Comparison of ENCODE assay signal across 14 cellular contexts in the genomic region with DNA sequence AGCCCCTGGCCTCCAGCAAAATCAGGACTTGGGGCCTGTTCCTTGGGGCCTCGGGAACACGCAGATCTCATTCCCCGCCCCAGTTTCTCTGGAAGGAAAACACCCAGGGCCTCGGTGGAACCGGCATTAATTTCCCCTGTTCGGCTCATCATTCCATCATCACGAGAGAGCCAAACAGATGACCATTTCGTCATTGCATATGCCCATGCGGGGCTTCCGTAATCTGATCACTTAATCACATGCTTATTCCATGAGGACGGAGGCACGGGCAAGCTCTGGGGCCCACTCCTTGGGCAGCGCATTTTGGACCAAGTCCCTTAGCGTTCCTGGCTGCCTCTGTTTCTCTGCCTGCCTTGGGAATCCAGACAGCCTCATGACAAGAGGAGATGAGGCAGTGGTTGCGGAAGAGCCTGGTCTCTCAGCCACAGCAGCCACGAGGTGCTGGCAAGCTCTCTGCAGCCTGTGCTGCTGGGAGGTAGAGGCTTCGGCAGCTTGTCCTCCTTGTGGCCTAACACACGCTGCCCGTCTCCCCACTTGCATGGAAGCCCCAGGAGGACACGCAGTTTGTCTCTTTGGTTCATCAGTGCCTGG.
DNase-seq lines count a peak whose midpoint lies in the region; ATAC-seq and TF ChIP-seq lines count a peak whose summit lies in the region.
"Had no signal": no experiment of that assay in that cellular context is flagged by ENCODE, and none has a peak within 500 bp of the region (broad histone marks: within the 10 kb centered on the region; RNA-seq: fewer than 3 reads in every experiment).

No MANE protein-coding gene starts in this region.

- H3K4me3 Mint-ChIP-seq in endodermal cell, result no peak overlapping the region
- H3K4me3 Mint-ChIP-seq: IgD-negative memory B cell, nephron had no signal

- DNase-seq in cardiac fibroblast (ENCODE audit: low read depth in 2 of 2) (peak; percentile 14 to 52), iris pigment epithelial cell (ENCODE audit: low read depth) (peak; percentile 50), spleen (peak; percentile 59), NCI-H446 (lab: John Stamatoyannopoulos, UW) (no peak), endodermal cell (no peak)
- DNase-seq: activated CD4-positive, CD25-positive, alpha-beta regulatory T cell; cortex of kidney; NCI-H2107 had no signal

- H3K9me3 ChIP-seq in HEK293 (ENCODE audit: control insufficient read depth, insufficient read depth, low read depth, low read length), result no peaks in the 10 kb centered on the region
- H3K9me3 ChIP-seq in spleen, result no peaks in the 10 kb centered on the region
- no peaks in the 10 kb centered on the region for H3K9me3 ChIP-seq in endodermal cell (ENCODE audit: control insufficient read depth, low read length)

- no peaks in the 10 kb centered on the region for H3K27me3 Mint-ChIP-seq in endodermal cell (ENCODE audit: insufficient read depth)

- no peak for TF ChIP-seq POLR2A in spleen (IDR thresholded peaks at IDR 0.05)
- no peak for TF ChIP-seq POLR2A in GM18505 (IDR thresholded peaks at IDR 0.05; ENCODE audit: borderline replicate concordance, extremely low read depth, insufficient read depth, insufficient read length)

- H3K4me1 ChIP-seq in HEK293 (ENCODE audit: control insufficient read depth, insufficient read depth, low read length) (no peaks in the 10 kb centered on the region), spleen (peaks cover 0 to 1% (median 0%) of the 10 kb centered on the region in 6 donors), endodermal cell (ENCODE audit: control insufficient read depth, insufficient read depth, low read length) (no peaks in the 10 kb centered on the region)

- TF ChIP-seq CTCF in HEK293 (tag by site-specific recombination; IDR thresholded peaks at IDR 0.05) (no peak), cardiac fibroblast (IDR thresholded peaks at IDR 0.05; ENCODE audit: low read depth, low read length) (no peak), spleen (IDR thresholded peaks at IDR 0.05 in 8 of 11, conservative IDR thresholded peaks at IDR 0.05 in 3 of 11) (no peak), endodermal cell (conservative IDR thresholded peaks at IDR 0.05) (no peak)

- peaks cover 3% of the 10 kb centered on the region for H3K4me1 Mint-ChIP-seq in endodermal cell

- intact Hi-C loops in spleen (cut with DNase I; ENCODE audit: low total_unique reads), result no loop called here

- H3K27ac ChIP-seq in HEK293 (ENCODE audit: extremely low read depth, low read depth, low read length) (no peak overlapping the region), spleen (no peak overlapping the region), endodermal cell (ENCODE audit: low read depth, low read length) (no peak overlapping the region)

- no peaks in the 10 kb centered on the region for H3K9me3 Mint-ChIP-seq in endodermal cell
- H3K9me3 Mint-ChIP-seq: activated T-helper 2 cell treated with anti-CD3 and anti-CD28 coated beads, Interferon-gamma antibody, Interleukin-2, Interleukin-4, amounts not matched to agents 10 μg/mL and 5 μg/mL and 100 μg/mL, durations not matched to agents 14 hours and 24 hours and 36 hours; IgD-negative memory B cell; nephron had no signal

- POLR2A ChIA-PET in HEK293 (lab: Yijun Ruan, JAX), result no interaction called here

- no peak overlapping the region for H3K9ac ChIP-seq in endodermal cell (ENCODE audit: extremely low read depth, low read length, poor library complexity, severe bottlenecking)

- WGBS in spleen, 5 donors, result 79 to 93% (median 87%) methylated on average over 19 to 20 of the region's 20 CpGs
- 92 to 93% methylated on average over 16 to 20 of the region's 20 CpGs for WGBS in endodermal cell (ENCODE audit: insufficient coverage in 1 of 2, insufficient read length in 1 of 2), 2 experiments

- H3K27me3 ChIP-seq in spleen (replicated peaks in 1 of 7) (peaks cover 0 to 29% (median 0%) of the 10 kb centered on the region in 7 donors), endodermal cell (ENCODE audit: control insufficient read depth, insufficient read depth, low read length, poor library complexity, severe bottlenecking) (no peaks in the 10 kb centered on the region)

- ATAC-seq in GM18505 (IDR thresholded peaks at IDR 0.05; ENCODE audit: unreplicated experiment) (no peak), HG03342 (IDR thresholded peaks at IDR 0.05; ENCODE audit: unreplicated experiment) (no peak)

- H3K36me3 Mint-ChIP-seq in endodermal cell (ENCODE audit: low read depth), result no peaks in the 10 kb centered on the region
- H3K36me3 Mint-ChIP-seq: IgD-negative memory B cell had no signal

- no peaks in the 10 kb centered on the region for H3K36me3 ChIP-seq in HEK293 (ENCODE audit: control insufficient read depth in 2 of 2, insufficient read depth in 1 of 2, low read length in 2 of 2)
- no peaks in the 10 kb centered on the region for H3K36me3 ChIP-seq in spleen
- no peaks in the 10 kb centered on the region for H3K36me3 ChIP-seq in endodermal cell (ENCODE audit: control insufficient read depth, insufficient read depth, low read length)

- no peak overlapping the region for H3K27ac Mint-ChIP-seq in endodermal cell
- H3K27ac Mint-ChIP-seq: activated T-helper 2 cell treated with anti-CD3 and anti-CD28 coated beads, Interferon-gamma antibody, Interleukin-2, Interleukin-4, amounts not matched to agents 10 μg/mL and 5 μg/mL and 100 μg/mL, durations not matched to agents 14 hours and 24 hours and 36 hours; IgD-negative memory B cell had no signal

- CTCF ChIA-PET in HEK293 (lab: Yijun Ruan, JAX), result interaction anchor here (0.6 kb wide), 1 partner anchor 147 kb away, joined by 3 read pairs; no protein-coding TSS in a partner anchor

- H3K4me3 ChIP-seq in HEK293 (ENCODE audit: low read depth, low read length) (no peak overlapping the region), cardiac fibroblast (replicated peaks in 1 of 2; ENCODE audit: low read depth in 2 of 2, low read length in 2 of 2) (no peak overlapping the region), spleen (no peak overlapping the region), endodermal cell (ENCODE audit: low read length) (no peak overlapping the region)

TF ChIP-seq in HEK293, 187 proteins besides CTCF, POLR2A, EP300 and RAD21 (continues in another document):
- TF ChIP-seq, protein P1, sequence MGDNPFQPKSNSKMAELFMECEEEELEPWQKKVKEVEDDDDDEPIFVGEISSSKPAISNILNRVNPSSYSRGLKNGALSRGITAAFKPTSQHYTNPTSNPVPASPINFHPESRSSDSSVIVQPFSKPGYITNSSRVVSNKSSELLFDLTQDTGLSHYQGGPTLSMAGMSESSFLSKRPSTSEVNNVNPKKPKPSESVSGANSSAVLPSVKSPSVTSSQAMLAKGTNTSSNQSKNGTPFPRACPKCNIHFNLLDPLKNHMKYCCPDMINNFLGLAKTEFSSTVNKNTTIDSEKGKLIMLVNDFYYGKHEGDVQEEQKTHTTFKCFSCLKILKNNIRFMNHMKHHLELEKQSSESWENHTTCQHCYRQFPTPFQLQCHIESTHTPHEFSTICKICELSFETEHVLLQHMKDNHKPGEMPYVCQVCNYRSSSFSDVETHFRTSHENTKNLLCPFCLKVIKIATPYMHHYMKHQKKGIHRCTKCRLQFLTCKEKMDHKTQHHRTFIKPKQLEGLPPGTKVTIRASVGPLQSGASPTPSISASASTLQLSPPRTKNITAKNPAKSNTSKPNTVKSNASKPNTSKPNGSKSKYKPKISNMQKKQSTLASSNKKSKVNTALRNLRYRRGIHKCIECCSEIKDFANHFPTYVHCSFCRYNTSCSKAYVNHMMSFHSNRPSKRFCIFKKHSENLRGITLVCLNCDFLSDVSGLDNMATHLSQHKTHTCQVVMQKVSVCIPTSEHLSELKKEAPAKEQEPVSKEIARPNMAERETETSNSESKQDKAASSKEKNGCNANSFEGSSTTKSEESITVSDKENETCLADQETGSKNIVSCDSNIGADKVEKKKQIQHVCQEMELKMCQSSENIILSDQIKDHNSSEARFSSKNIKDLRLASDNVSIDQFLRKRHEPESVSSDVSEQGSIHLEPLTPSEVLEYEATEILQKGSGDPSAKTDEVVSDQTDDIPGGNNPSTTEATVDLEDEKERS (tag by site-specific recombination; IDR thresholded peaks at IDR 0.05), result no peak
- TF ChIP-seq GLI4 (tag by site-specific recombination; IDR thresholded peaks at IDR 0.05), result no peak
- no peak for TF ChIP-seq ZSCAN30 (tag by site-specific recombination; IDR thresholded peaks at IDR 0.05)
- TF ChIP-seq BCL11A (tag by site-specific recombination; IDR thresholded peaks at IDR 0.05; ENCODE audit: low read depth), result no peak
- TF ChIP-seq ZNF555 (tag by site-specific recombination; conservative IDR thresholded peaks at IDR 0.05), result no peak
- TF ChIP-seq ZNF175 (tag by site-specific recombination; IDR thresholded peaks at IDR 0.05), result no peak
- TF ChIP-seq GLIS2 (tag by site-specific recombination; IDR thresholded peaks at IDR 0.05), result no peak
- TF ChIP-seq ZNF792 (tag by site-specific recombination; IDR thresholded peaks at IDR 0.05), result no peak
- TF ChIP-seq, protein P2, sequence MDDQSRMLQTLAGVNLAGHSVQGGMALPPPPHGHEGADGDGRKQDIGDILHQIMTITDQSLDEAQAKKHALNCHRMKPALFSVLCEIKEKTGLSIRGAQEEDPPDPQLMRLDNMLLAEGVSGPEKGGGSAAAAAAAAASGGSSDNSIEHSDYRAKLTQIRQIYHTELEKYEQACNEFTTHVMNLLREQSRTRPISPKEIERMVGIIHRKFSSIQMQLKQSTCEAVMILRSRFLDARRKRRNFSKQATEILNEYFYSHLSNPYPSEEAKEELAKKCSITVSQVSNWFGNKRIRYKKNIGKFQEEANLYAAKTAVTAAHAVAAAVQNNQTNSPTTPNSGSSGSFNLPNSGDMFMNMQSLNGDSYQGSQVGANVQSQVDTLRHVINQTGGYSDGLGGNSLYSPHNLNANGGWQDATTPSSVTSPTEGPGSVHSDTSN (CRISPR knock-in tag; IDR thresholded peaks at IDR 0.05), result no peak
- TF ChIP-seq ZNF629 (tag by site-specific recombination; IDR thresholded peaks at IDR 0.05), result peak; percentile 84
- no peak for TF ChIP-seq GLI2 (tag by site-specific recombination; IDR thresholded peaks at IDR 0.05; ENCODE audit: borderline replicate concordance, low read depth)
- TF ChIP-seq ZNF138 (tag by site-specific recombination; IDR thresholded peaks at IDR 0.05; ENCODE audit: borderline replicate concordance), result no peak
- TF ChIP-seq ZNF24 (tag by site-specific recombination; IDR thresholded peaks at IDR 0.05), result no peak
- no peak for TF ChIP-seq ZNF768 (tag by site-specific recombination; IDR thresholded peaks at IDR 0.05)
- no peak for TF ChIP-seq ZNF248 (tag by site-specific recombination; IDR thresholded peaks at IDR 0.05)

Comparison
In these comparisons a context has a peak if more than half of its experiments do, and no peak if none do; other contexts are left out.
1. DNase-seq: peak in cardiac fibroblast (2 of 2), iris pigment epithelial cell (single experiment) and spleen (single experiment); none in NCI-H446 (0 of 2) and endodermal cell (single experiment).